7 cellular contexts compared by ENCODE assay signal in the genomic region with DNA sequence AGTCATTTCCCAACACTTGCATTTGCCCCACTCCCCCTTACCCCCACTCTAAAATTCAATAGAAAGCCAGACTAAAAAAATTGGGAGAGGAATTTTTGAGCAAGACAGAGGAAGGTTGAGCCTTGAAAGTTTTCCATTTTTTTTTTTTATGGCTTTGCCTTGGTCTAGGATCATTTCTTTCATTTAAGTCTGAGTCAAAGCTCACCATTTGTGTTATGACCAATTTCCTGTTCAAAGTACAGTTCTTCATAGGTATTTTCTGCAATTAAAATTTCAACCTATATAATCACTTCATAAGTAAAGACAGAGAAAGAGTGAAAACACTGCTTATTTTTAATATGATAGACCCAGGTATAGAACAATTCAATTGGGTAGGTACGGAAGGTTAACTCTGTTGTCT.
"Had no signal": no experiment of that assay in that cellular context is flagged by ENCODE, and none has a peak within 500 bp of the region (broad histone marks: within the 10 kb centered on the region; RNA-seq: fewer than 3 reads in every experiment).

No MANE protein-coding gene starts in this region.

- H3K4me3 ChIP-seq: K562 had no signal

- ATAC-seq: HepG2, K562 had no signal

- DNase-seq: IMR-90, KBM-7, KG1 had no signal

- FAIRE-seq: HepG2, HTR-8/SVneo, K562 had no signal

- H3K27ac ChIP-seq: HL-60 had no signal
